ENCODE assay signal across 29 cellular contexts in genomic region chr10:131117416-131118212, GRCh38.
"Had no signal": no experiment of that assay in that cellular context is flagged by ENCODE, and none has a peak within 500 bp of the region (broad histone marks: within the 10 kb centered on the region; RNA-seq: fewer than 3 reads in every experiment).

No MANE protein-coding gene starts in this region.

- H3K9ac ChIP-seq: neural progenitor cell had no signal

- H3K4me1 ChIP-seq: colonic mucosa, esophagus muscularis mucosa, foreskin keratinocyte, gastroesophageal sphincter, heart right ventricle, neural progenitor cell, psoas muscle, sigmoid colon, testis, tibial artery had no signal

- H3K4me3 ChIP-seq: colonic mucosa, esophagus muscularis mucosa, gastroesophageal sphincter, heart right ventricle, lung, neural progenitor cell, ovary, psoas muscle, sigmoid colon, testis, tibial artery had no signal

- H3K27ac ChIP-seq: colonic mucosa, epithelial cell of prostate, esophagus muscularis mucosa, foreskin keratinocyte, gastroesophageal sphincter, heart right ventricle, neural progenitor cell, ovary, psoas muscle, sigmoid colon, testis, tibial artery had no signal

- H3K36me3 ChIP-seq: colonic mucosa, esophagus muscularis mucosa, gastroesophageal sphincter, heart right ventricle, neural progenitor cell, ovary, sigmoid colon, tibial artery had no signal

- H3K9me3 Mint-ChIP-seq: memory B cell; natural killer cell treated with Interleukin-12 subunit alpha and Interleukin-12 subunit beta and Interleukin-15 and Interleukin-18, amount 100 ng/mL, for 72 hours; type B pancreatic cell had no signal

- H3K27ac Mint-ChIP-seq: dendritic cell treated with granulocyte-macrophage colony-stimulating factor and Interleukin-4, amounts not matched to agents 40 ng/mL and 50 ng/mL, for 4 days; endodermal cell; memory B cell; naive B cell; natural killer cell treated with Interleukin-12 subunit alpha and Interleukin-12 subunit beta and Interleukin-15 and Interleukin-18, amount 100 ng/mL, for 72 hours; neural progenitor cell; stimulated activated effector memory CD8-positive, alpha-beta T cell treated with anti-CD3 and anti-CD28 coated beads, Interleukin-12 subunit alpha, Interleukin-12 subunit beta, amount 100 ng/mL, for 72 hours; type B pancreatic cell had no signal

- H3K4me3 Mint-ChIP-seq: dendritic cell treated with granulocyte-macrophage colony-stimulating factor and Interleukin-4, amounts not matched to agents 40 ng/mL and 50 ng/mL, for 4 days; endodermal cell; memory B cell; naive B cell; natural killer cell treated with Interleukin-12 subunit alpha and Interleukin-12 subunit beta and Interleukin-15 and Interleukin-18, amount 100 ng/mL, for 72 hours; neural progenitor cell; stimulated activated effector memory CD8-positive, alpha-beta T cell treated with anti-CD3 and anti-CD28 coated beads, Interleukin-12 subunit alpha, Interleukin-12 subunit beta, amount 100 ng/mL, for 72 hours; type B pancreatic cell had no signal

- DNase-seq: colonic mucosa; effector CD8-positive, alpha-beta T cell; endodermal cell; foreskin keratinocyte; heart right ventricle; hippocampal formation; kidney; naive B cell; nucleus accumbens; ovary; right cardiac atrium; sigmoid colon; stimulated activated CD4-positive, alpha-beta T cell treated with anti-CD3 and anti-CD28 coated beads, Interleukin-2, amount 100 ng/mL, for 24 hours; stimulated activated CD4-positive, alpha-beta T cell treated with anti-CD3 and anti-CD28 coated beads, Interleukin-4, amount 100 ng/mL, for 24 hours; stimulated activated naive CD8-positive, alpha-beta T cell treated with anti-CD3 and anti-CD28 coated beads, Interleukin-15, Interleukin-2, amounts not matched to agents 100 U/mL and 50 U/mL, for 24 hours; substantia nigra; testis; tibial artery had no signal

- H3K36me3 Mint-ChIP-seq: memory B cell; naive B cell; natural killer cell treated with Interleukin-12 subunit alpha and Interleukin-12 subunit beta and Interleukin-15 and Interleukin-18, amount 100 ng/mL, for 72 hours; neural progenitor cell; stimulated activated effector memory CD8-positive, alpha-beta T cell treated with anti-CD3 and anti-CD28 coated beads, Interleukin-12 subunit alpha, Interleukin-12 subunit beta, amount 100 ng/mL, for 72 hours; type B pancreatic cell had no signal

- H3K4me1 Mint-ChIP-seq: endodermal cell; memory B cell; naive B cell; neural progenitor cell; stimulated activated effector memory CD8-positive, alpha-beta T cell treated with anti-CD3 and anti-CD28 coated beads, Interleukin-12 subunit alpha, Interleukin-12 subunit beta, amount 100 ng/mL, for 72 hours had no signal

- H3K27me3 Mint-ChIP-seq: dendritic cell treated with granulocyte-macrophage colony-stimulating factor and Interleukin-4, amounts not matched to agents 40 ng/mL and 50 ng/mL, for 4 days; memory B cell; naive B cell; natural killer cell treated with Interleukin-12 subunit alpha and Interleukin-12 subunit beta and Interleukin-15 and Interleukin-18, amount 100 ng/mL, for 72 hours had no signal

- H3K4me2 ChIP-seq: neural progenitor cell had no signal

- H3K9me3 ChIP-seq: colonic mucosa, heart right ventricle, ovary, psoas muscle, sigmoid colon, testis, tibial artery had no signal

- H3K27me3 ChIP-seq: colonic mucosa, esophagus muscularis mucosa, foreskin keratinocyte, gastroesophageal sphincter, neural progenitor cell, ovary, sigmoid colon, testis, tibial artery had no signal
